1 cellular context compared by ENCODE assay signal in genomic region chr10:73325290-73325689, GRCh38. TPM values are rescaled to one million over a fixed set of nuclear protein-coding genes. Genes with fewer than 3 reads are reported as not detected.
"Had no signal": no experiment of that assay in that cellular context is flagged by ENCODE, and none has a peak within 500 bp of the region (broad histone marks: within the 10 kb centered on the region; RNA-seq: fewer than 3 reads in every experiment).

No MANE protein-coding gene starts in this region.

RNA-seq across cellular contexts. Expression of gene CFAP70, which starts 33.4 kb away (rescaled TPM):
- total RNA-seq: M059J had no signal
